Comparison of ENCODE assay signal across 21 cellular contexts in genomic region chr6:150733726-150734125, GRCh38.
DNase-seq lines count a peak whose midpoint lies in the region; ATAC-seq and TF ChIP-seq lines count a peak whose summit lies in the region.
"Had no signal": no experiment of that assay in that cellular context is flagged by ENCODE, and none has a peak within 500 bp of the region (broad histone marks: within the 10 kb centered on the region; RNA-seq: fewer than 3 reads in every experiment).

No MANE protein-coding gene starts in this region.

- TF ChIP-seq POLR2A in esophagus muscularis mucosa (IDR thresholded peaks at IDR 0.05; ENCODE audit: low read depth), result no peak

- no peaks in the 10 kb centered on the region for H3K36me3 Mint-ChIP-seq in MCF 10A (ENCODE audit: insufficient read depth, unreplicated experiment)
- peaks cover 60% of the 10 kb centered on the region for H3K36me3 Mint-ChIP-seq in stimulated activated memory B cell treated with anti-CD40 and anti-IgM and Interleukin-4, amounts not matched to agents 10 μg/mL and 1 μg/mL and 100 μg/mL, for 72 hours
- H3K36me3 Mint-ChIP-seq: CD8-positive, alpha-beta T cell had no signal

- CTCF ChIA-PET in mammary epithelial cell (lab: Charles Lee; ENCODE audit: low non-redundant PET) (interaction anchor here (1.0 kb wide), 1 partner anchor 48 kb away, joined by 4 read pairs; no protein-coding TSS in a partner anchor), MCF 10A (lab: Yijun Ruan, JAX) (no interaction called here)

- no peak overlapping the region for H3K4me3 Mint-ChIP-seq in MCF 10A (ENCODE audit: unreplicated experiment)
- H3K4me3 Mint-ChIP-seq in stimulated activated memory B cell treated with anti-CD40 and anti-IgM and Interleukin-4, amounts not matched to agents 10 μg/mL and 1 μg/mL and 100 μg/mL, for 72 hours, result no peak overlapping the region
- H3K4me3 Mint-ChIP-seq: CD8-positive, alpha-beta T cell; HFFc6 had no signal

- H3K27me3 Mint-ChIP-seq in MCF 10A (ENCODE audit: insufficient read depth, unreplicated experiment), result no peaks in the 10 kb centered on the region
- no peaks in the 10 kb centered on the region for H3K27me3 Mint-ChIP-seq in stimulated activated memory B cell treated with anti-CD40 and anti-IgM and Interleukin-4, amounts not matched to agents 10 μg/mL and 1 μg/mL and 100 μg/mL, for 72 hours

- no peaks in the 10 kb centered on the region for H3K36me3 ChIP-seq in mammary epithelial cell (ENCODE audit: insufficient read depth, low read length)
- peaks cover 0 to 10% (median 4%) of the 10 kb centered on the region in 4 donors for H3K36me3 ChIP-seq in esophagus muscularis mucosa
- no peaks in the 10 kb centered on the region for H3K36me3 ChIP-seq in MM.1S (replicated peaks; ENCODE audit: insufficient read depth, low read length)

- no peak for ATAC-seq in stimulated activated memory B cell treated with anti-CD40 and anti-IgM and Interleukin-4, amounts not matched to agents 10 μg/mL and 1 μg/mL and 100 μg/mL, for 72 hours
- ATAC-seq: A549; CD8-positive, alpha-beta T cell; HCT116 had no signal

- POLR2A ChIA-PET in MCF 10A (lab: Yijun Ruan, JAX), result no interaction called here

- no peak for TF ChIP-seq EP300 in esophagus muscularis mucosa (IDR thresholded peaks at IDR 0.05)

- no peak for DNase-seq in mammary epithelial cell
- DNase-seq in MCF 10A (ENCODE audit: unreplicated experiment), result no peak
- peak; percentile 68 for DNase-seq in esophagus muscularis mucosa (ENCODE audit: extremely low spot score)
- no peak for DNase-seq in NCI-H1105 (lab: John Stamatoyannopoulos, UW)
- no peak for DNase-seq in MM.1S
- no peak for DNase-seq in NCI-H2081 (lab: John Stamatoyannopoulos, UW)
- DNase-seq: AML-193; CD8-positive, alpha-beta T cell; DMS 273 treated with DMSO at 0.1 percent for 48 hours; DMS53; DND-41; EL; GOT3; H7; HFFc6 had no signal

- no peak overlapping the region for H3K27ac Mint-ChIP-seq in MCF 10A (ENCODE audit: low read depth, unreplicated experiment)
- peak overlapping the region; percentile 64 for H3K27ac Mint-ChIP-seq in stimulated activated memory B cell treated with anti-CD40 and anti-IgM and Interleukin-4, amounts not matched to agents 10 μg/mL and 1 μg/mL and 100 μg/mL, for 72 hours
- H3K27ac Mint-ChIP-seq: CD8-positive, alpha-beta T cell; HFFc6 had no signal

- H3K27me3 ChIP-seq in mammary epithelial cell (ENCODE audit: insufficient read depth, low read length) (no peaks in the 10 kb centered on the region), esophagus muscularis mucosa (no peaks in the 10 kb centered on the region), MM.1S (replicated peaks; ENCODE audit: insufficient read depth, low read length) (no peaks in the 10 kb centered on the region)
- H3K27me3 ChIP-seq: BLaER1 had no signal

- dilution Hi-C loops in mammary epithelial cell (cut with HindIII; ENCODE audit: low sequenced_read_pairs), result no loop called here

- TF ChIP-seq CTCF in mammary epithelial cell (conservative IDR thresholded peaks at IDR 0.05 in 1 of 2, IDR thresholded peaks at IDR 0.05 in 1 of 2; ENCODE audit: extremely low read depth in 1 of 2, insufficient read depth in 1 of 2, low read depth in 1 of 2, low read length in 2 of 2), result no peak
- no peak for TF ChIP-seq CTCF in MCF 10A (IDR thresholded peaks at IDR 0.05; ENCODE audit: unreplicated experiment)
- no peak for TF ChIP-seq CTCF in esophagus muscularis mucosa (IDR thresholded peaks at IDR 0.05)
- TF ChIP-seq CTCF in MM.1S (IDR thresholded peaks at IDR 0.05; ENCODE audit: low read length), result no peak

- no peaks in the 10 kb centered on the region for H3K9me2 ChIP-seq in MM.1S (replicated peaks; ENCODE audit: insufficient read depth, low read length)

- BruUV-seq in mammary epithelial cell (replicated peaks; lab: Mats Ljungman, UMichigan), result TSS peak; percentile 30
- no TSS peak for BruUV-seq in MCF 10A (replicated peaks; lab: Mats Ljungman, UMichigan)

- H3K4me3 ChIP-seq in mammary epithelial cell (replicated peaks in 1 of 3; ENCODE audit: insufficient read depth in 1 of 3, low read depth in 2 of 3, low read length in 3 of 3) (no peak overlapping the region), esophagus muscularis mucosa (no peak overlapping the region), MM.1S (ENCODE audit: low read length) (no peak overlapping the region)
- H3K4me3 ChIP-seq: A549, BLaER1, GM12878 had no signal

- H3K27ac ChIP-seq in mammary epithelial cell (ENCODE audit: insufficient read depth, low read depth, low read length) (no peak overlapping the region), esophagus muscularis mucosa (replicated peaks in 1 of 4) (no peak overlapping the region), MM.1S (ENCODE audit: low read length) (no peak overlapping the region)
- H3K27ac ChIP-seq: 22Rv1, A549, BLaER1 had no signal

- intact Hi-C loops in mammary epithelial cell (cut with micrococcal nuclease) (no loop called here), MCF 10A (cut with micrococcal nuclease) (no loop called here), esophagus muscularis mucosa (cut with DNase I) (no loop called here)

- H3K4me1 ChIP-seq in mammary epithelial cell (ENCODE audit: insufficient read depth, low read length), result no peaks in the 10 kb centered on the region
- no peaks in the 10 kb centered on the region for H3K4me1 ChIP-seq in esophagus muscularis mucosa
- no peaks in the 10 kb centered on the region for H3K4me1 ChIP-seq in MM.1S (ENCODE audit: low read length)
- H3K4me1 ChIP-seq: A549, BLaER1 had no signal

- H3K79me2 ChIP-seq in mammary epithelial cell (ENCODE audit: insufficient read depth, low read length), result no peaks in the 10 kb centered on the region
- no peaks in the 10 kb centered on the region for H3K79me2 ChIP-seq in MM.1S (ENCODE audit: low read length)

- H3F3A ChIP-seq in MM.1S (ENCODE audit: insufficient read depth, low read length), result no peaks in the 10 kb centered on the region

- in situ Hi-C loops in mammary epithelial cell (cut with MboI; ENCODE audit: low sequenced_read_pairs in 2 of 2), result no loop called here

- no peaks in the 10 kb centered on the region for H3K9me3 ChIP-seq in mammary epithelial cell (replicated peaks; ENCODE audit: insufficient read depth, low read length)
- no peaks in the 10 kb centered on the region for H3K9me3 ChIP-seq in esophagus muscularis mucosa
- H3K9me3 ChIP-seq in MM.1S (replicated peaks; ENCODE audit: insufficient read depth, low read length), result no peaks in the 10 kb centered on the region
- H3K9me3 ChIP-seq: A549, BLaER1 had no signal

- no peaks in the 10 kb centered on the region for H3K9me3 Mint-ChIP-seq in MCF 10A (ENCODE audit: unreplicated experiment)
- H3K9me3 Mint-ChIP-seq in stimulated activated memory B cell treated with anti-CD40 and anti-IgM and Interleukin-4, amounts not matched to agents 10 μg/mL and 1 μg/mL and 100 μg/mL, for 72 hours, result no peaks in the 10 kb centered on the region
- H3K9me3 Mint-ChIP-seq: CD8-positive, alpha-beta T cell; HFFc6 had no signal

- H2AFZ ChIP-seq in mammary epithelial cell (ENCODE audit: low read depth, low read length) (no peak overlapping the region), MM.1S (ENCODE audit: low read length) (no peak overlapping the region)

- no peaks in the 10 kb centered on the region for H3K4me1 Mint-ChIP-seq in MCF 10A (ENCODE audit: insufficient read depth, unreplicated experiment)
- H3K4me1 Mint-ChIP-seq in stimulated activated memory B cell treated with anti-CD40 and anti-IgM and Interleukin-4, amounts not matched to agents 10 μg/mL and 1 μg/mL and 100 μg/mL, for 72 hours, result peaks cover 57% of the 10 kb centered on the region

- WGBS in mammary epithelial cell (ENCODE audit: low coverage, missing lambda C conversion rate), result 96% methylated on average over 21 of the region's 21 CpGs
- WGBS in esophagus muscularis mucosa, result 96% methylated on average over 21 of the region's 21 CpGs

- no peak overlapping the region for H3K4me2 ChIP-seq in mammary epithelial cell (ENCODE audit: insufficient read depth, low read depth, low read length)
- no peak overlapping the region for H3K4me2 ChIP-seq in MM.1S (ENCODE audit: low read depth, low read length)
- H3K4me2 ChIP-seq: A549, BLaER1 had no signal

- H4K20me1 ChIP-seq in mammary epithelial cell (ENCODE audit: insufficient read depth, low read length), result no peaks in the 10 kb centered on the region
- H4K20me1 ChIP-seq in MM.1S (ENCODE audit: insufficient read depth, low read length), result no peaks in the 10 kb centered on the region

- H3K9ac ChIP-seq in mammary epithelial cell (ENCODE audit: insufficient read depth, low read length) (no peak overlapping the region), MM.1S (ENCODE audit: low read length) (no peak overlapping the region)
- H3K9ac ChIP-seq: BLaER1 had no signal
